Comparison of ENCODE assay signal across 14 cellular contexts in genomic region chr20:32191422-32191821, GRCh38. TPM values are rescaled to one million over a fixed set of nuclear protein-coding genes. Genes with fewer than 3 reads are reported as not detected.
DNase-seq lines count a peak whose midpoint lies in the region; ATAC-seq, FAIRE-seq and TF ChIP-seq lines count a peak whose summit lies in the region.
"Had no signal": no experiment of that assay in that cellular context is flagged by ENCODE, and none has a peak within 500 bp of the region (broad histone marks: within the 10 kb centered on the region; RNA-seq: fewer than 3 reads in every experiment).

No MANE protein-coding gene starts in this region.

- no peaks in the 10 kb centered on the region for H3K9me3 Mint-ChIP-seq in naive thymus-derived CD4-positive, alpha-beta T cell

- BruUV-seq in GM12878 (replicated peaks; lab: Mats Ljungman, UMichigan): no TSS peak

- intact Hi-C loops in GM12878 (cut with micrococcal nuclease; ENCODE audit: unreplicated experiment) (no loop called here), kidney (cut with DNase I) (no loop called here)
- intact Hi-C loops in naive thymus-derived CD4-positive, alpha-beta T cell (cut with micrococcal nuclease): no loop called here

- WGBS in GM12878 (ENCODE audit: insufficient coverage, insufficient replicate concordance, low lambda C conversion rate, missing lambda C conversion rate): 62% methylated on average over 3 of the region's 3 CpGs

- TF ChIP-seq CTCF in AG04450 (IDR thresholded peaks at IDR 0.05; ENCODE audit: low read depth, low read length) (no peak), GM12878 (IDR thresholded peaks at IDR 0.05 in 2 of 3, conservative IDR thresholded peaks at IDR 0.05 in 1 of 3; ENCODE audit: control insufficient read depth in 2 of 3, extremely low read depth in 1 of 3, insufficient read depth in 1 of 3, low read depth in 3 of 3, low read length in 3 of 3) (no peak), kidney (IDR thresholded peaks at IDR 0.05; ENCODE audit: borderline replicate concordance, extremely low read depth, insufficient read depth) (no peak)

- peak overlapping the region in 7 of 9 donors; percentile 56 to 92 (median 82) for H3K27ac Mint-ChIP-seq in naive thymus-derived CD4-positive, alpha-beta T cell
- H3K27ac Mint-ChIP-seq: B cell had no signal

- ATAC-seq in GM18505 (IDR thresholded peaks at IDR 0.05; ENCODE audit: unreplicated experiment) (no peak), GM12878 (peak; percentile 11; the same call in 2 of the 3 replicates)
- ATAC-seq in naive thymus-derived CD4-positive, alpha-beta T cell: no peak

- no peak for TF ChIP-seq RAD21 in GM12878 (IDR thresholded peaks at IDR 0.05; ENCODE audit: insufficient read depth, low read depth, low read length)

- no peaks in the 10 kb centered on the region for H3K27me3 Mint-ChIP-seq in naive thymus-derived CD4-positive, alpha-beta T cell

- no peak overlapping the region for H2AFZ ChIP-seq in GM12878 (ENCODE audit: control insufficient read depth, low read depth, low read length)

- no peak for TF ChIP-seq EP300 in GM12878 (IDR thresholded peaks at IDR 0.05; ENCODE audit: borderline replicate concordance in 1 of 2, control insufficient read depth in 1 of 2, low read depth in 2 of 2, low read length in 2 of 2)

- H3K4me1 ChIP-seq in GM12878 (ENCODE audit: control insufficient read depth, insufficient read depth, low read length) (no peaks in the 10 kb centered on the region), kidney (ENCODE audit: control insufficient read depth in 1 of 2, insufficient read depth in 1 of 2, low read depth in 1 of 2, low read length in 2 of 2) (peaks cover 6 to 22% of the 10 kb centered on the region in 2 donors), SJCRH30 (no peaks in the 10 kb centered on the region)
- peaks cover 10 to 18% of the 10 kb centered on the region in 2 donors for H3K4me1 ChIP-seq in naive thymus-derived CD4-positive, alpha-beta T cell (ENCODE audit: control insufficient read depth in 2 of 2, insufficient read depth in 2 of 2, low read length in 2 of 2)

- DNase-seq in AG04450 (ENCODE audit: low read depth, low spot score): no peak
- DNase-seq in GM12878 (ENCODE audit: low read depth, low spot score): no peak
- DNase-seq in naive thymus-derived CD4-positive, alpha-beta T cell: no peak
- no peak for DNase-seq in kidney
- DNase-seq in SJCRH30: no peak
- DNase-seq in activated CD4-positive, alpha-beta T cell treated with anti-CD3 and anti-CD28 coated beads for 48 hours: no peak
- no peak for DNase-seq in dermis blood vessel endothelial cell
- DNase-seq: activated CD4-positive, alpha-beta T cell treated with anti-CD3 and anti-CD28 coated beads, Interleukin-2, amount 50 U/mL, for 4 hours; DMS79 treated with DMSO at 0.1 percent for 48 hours; esophagus squamous epithelium; NCI-H2029; T-helper 9 cell had no signal

- no peaks in the 10 kb centered on the region; the same call in 1 of the 2 replicates for H4K20me1 ChIP-seq in GM12878 (ENCODE audit: control insufficient read depth, insufficient read depth)

- CTCF ChIA-PET in AG04450 (lab: Charles Lee): no interaction called here
- CTCF ChIA-PET in GM12878 (lab: Yijun Ruan, JAX): no interaction called here
- CTCF ChIA-PET in naive thymus-derived CD4-positive, alpha-beta T cell (lab: Charles Lee): no interaction called here

- H3K4me3 Mint-ChIP-seq in naive thymus-derived CD4-positive, alpha-beta T cell: peak overlapping the region in 8 of 10 donors; percentile 64 to 85 (median 82)

- SMC1A ChIA-PET in GM12878 (lab: Charles Lee; ENCODE audit: uncharacterized antibody, unreplicated experiment): interaction anchor here (1.4 kb wide), 1 partner anchor 10 kb away, joined by 5 read pairs; no protein-coding TSS in a partner anchor

- H3K79me2 ChIP-seq in GM12878 (ENCODE audit: control insufficient read depth, insufficient read depth, low read length): no peaks in the 10 kb centered on the region

- in situ Hi-C loops in GM12878 (cut with MboI): no loop called here

- POLR2A ChIA-PET in AG04450 (lab: Yijun Ruan, JAX) (no interaction called here), GM12878 (lab: Charles Lee) (interaction anchor here (0.6 kb wide), 1 partner anchor 328 kb away, joined by 5 read pairs; no protein-coding TSS in a partner anchor)
- POLR2A ChIA-PET in naive thymus-derived CD4-positive, alpha-beta T cell (lab: Charles Lee): interaction anchor here (0.6 kb wide), 1 partner anchor 63 kb away, joined by 3 read pairs; no protein-coding TSS in a partner anchor

- H3K36me3 ChIP-seq in GM12878 (ENCODE audit: control insufficient read depth in 2 of 2, insufficient read depth in 2 of 2, low read length in 1 of 2) (peaks cover 12 to 21% of the 10 kb centered on the region in 2 experiments), kidney (ENCODE audit: control insufficient read depth in 1 of 2, insufficient read depth in 2 of 2, low read length in 2 of 2) (peaks cover 9 to 15% of the 10 kb centered on the region in 2 donors), SJCRH30 (peaks cover 34% of the 10 kb centered on the region)
- peaks cover 0 to 20% (median 0%) of the 10 kb centered on the region in 3 experiments for H3K36me3 ChIP-seq in naive thymus-derived CD4-positive, alpha-beta T cell (ENCODE audit: control insufficient read depth in 2 of 3, insufficient read depth in 3 of 3, low read length in 3 of 3)

- H3K9me3 ChIP-seq in AG04450 (ENCODE audit: control insufficient read depth, insufficient read depth, low read length) (no peaks in the 10 kb centered on the region), GM12878 (replicated peaks; ENCODE audit: control insufficient read depth, insufficient read depth, low read length) (no peaks in the 10 kb centered on the region), kidney (ENCODE audit: control insufficient read depth in 1 of 2, low read length in 2 of 2) (no peaks in the 10 kb centered on the region), SJCRH30 (replicated peaks) (no peaks in the 10 kb centered on the region)
- H3K9me3 ChIP-seq in naive thymus-derived CD4-positive, alpha-beta T cell (ENCODE audit: control insufficient read depth in 2 of 3, low read length in 3 of 3): no peaks in the 10 kb centered on the region
- H3K9me3 ChIP-seq: esophagus squamous epithelium had no signal

- no peak overlapping the region for H3K4me2 ChIP-seq in GM12878 (ENCODE audit: control insufficient read depth, insufficient read depth)

- H3K9ac ChIP-seq in GM12878 (ENCODE audit: control insufficient read depth, insufficient read depth, low read length): no peak overlapping the region
- H3K9ac ChIP-seq in kidney (ENCODE audit: low read length in 2 of 2): no peak overlapping the region

- H3K4me1 Mint-ChIP-seq in naive thymus-derived CD4-positive, alpha-beta T cell: peaks cover 8 to 45% (median 24%) of the 10 kb centered on the region in 7 donors

- peaks cover 0 to 19% (median 4%) of the 10 kb centered on the region in 5 donors for H3K36me3 Mint-ChIP-seq in naive thymus-derived CD4-positive, alpha-beta T cell

- RAD21 ChIA-PET in GM12878 (lab: Charles Lee; ENCODE audit: unreplicated experiment): no interaction called here

- H3K27me3 ChIP-seq in AG04450 (ENCODE audit: control insufficient read depth, insufficient read depth, low read length) (no peaks in the 10 kb centered on the region), GM12878 (replicated peaks in 1 of 2; ENCODE audit: control insufficient read depth in 2 of 2, insufficient read depth in 2 of 2, low read length in 1 of 2) (no peaks in the 10 kb centered on the region), SJCRH30 (no peaks in the 10 kb centered on the region)
- no peaks in the 10 kb centered on the region for H3K27me3 ChIP-seq in naive thymus-derived CD4-positive, alpha-beta T cell (ENCODE audit: control insufficient read depth in 2 of 2, insufficient read depth in 2 of 2, low read length in 2 of 2)
- H3K27me3 ChIP-seq: esophagus squamous epithelium had no signal

- TF ChIP-seq POLR2A in GM18505 (IDR thresholded peaks at IDR 0.05; ENCODE audit: borderline replicate concordance, extremely low read depth, insufficient read depth, insufficient read length): peak; percentile 24
- TF ChIP-seq POLR2A in GM12878 (IDR thresholded peaks at IDR 0.05; ENCODE audit: low read depth, low read length): no peak

- H3K4me3 ChIP-seq in AG04450 (ENCODE audit: low read depth, low read length): no peak overlapping the region
- H3K4me3 ChIP-seq in GM12878: no peak overlapping the region
- H3K4me3 ChIP-seq in naive thymus-derived CD4-positive, alpha-beta T cell (ENCODE audit: low read length): no peak overlapping the region
- H3K4me3 ChIP-seq in kidney (ENCODE audit: low read length in 2 of 2): no peak overlapping the region
- no peak overlapping the region for H3K4me3 ChIP-seq in SJCRH30
- H3K4me3 ChIP-seq: esophagus squamous epithelium had no signal

- H3K27ac ChIP-seq in AG04450 (ENCODE audit: low read depth, low read length): peak overlapping the region; percentile 21
- no peak overlapping the region for H3K27ac ChIP-seq in GM12878 (ENCODE audit: control insufficient read depth, insufficient read depth)
- H3K27ac ChIP-seq in naive thymus-derived CD4-positive, alpha-beta T cell (ENCODE audit: low read depth, low read length): no peak overlapping the region
- no peak overlapping the region for H3K27ac ChIP-seq in kidney (ENCODE audit: low read depth in 2 of 2, low read length in 2 of 2)
- H3K27ac ChIP-seq in SJCRH30: no peak overlapping the region

- FAIRE-seq in GM12878 (lab: Jason Lieb, UNC): no peak
- FAIRE-seq in kidney (lab: Jason Lieb, UNC): no peak

RNA-seq across cellular contexts. Expression of gene PLAGL2, which starts 16.1 kb away (rescaled TPM):
- 5.9 and 8.9 TPM in 2 replicates for polyA plus RNA-seq in AG04450 (2011; rRNA removed)
- 10.1 and 12.8 TPM in 2 replicates for polyA minus RNA-seq in AG04450 (2011; rRNA and poly(A)+ RNA removed)
- 14.3 and 14.4 TPM in 2 replicates for total RNA-seq in GM12878 (2013; cell fraction: nucleolus; rRNA removed)
- total RNA-seq in GM12878 (2014; rRNA removed): 7.3 and 7.8 TPM in 2 replicates
- total RNA-seq in GM12878 (2014; rRNA removed; fragmentation: Illumina TruSeq; extraction: Trizol): 8.3 and 8.4 TPM in 2 replicates
- 29.7 and 31.7 TPM in 2 replicates for total RNA-seq in GM12878 (2021)
- 10.0 TPM for polyA plus RNA-seq in GM12878 (2011; ENCODE audit: low read depth)
- 4.5 and 7.4 TPM in 2 replicates for polyA plus RNA-seq in GM12878 (2011; rRNA removed)
- 12.2 and 16.8 TPM in 2 replicates for polyA plus RNA-seq in GM12878 (2011; cell fraction: cytosol; rRNA removed)
- polyA plus RNA-seq in GM12878 (2011; cell fraction: nucleus; rRNA removed): 9.1 and 11.8 TPM in 2 replicates
- 14.5 and 15.6 TPM in 2 replicates for polyA plus RNA-seq in GM12878 (2012)
- polyA plus RNA-seq in GM12878 (2014; fragmentation: Illumina TruSeq; extraction: Trizol): 31.0 and 32.3 TPM in 2 replicates
- 1 to 10 TPM; 4.4 to 7.3 TPM for polyA plus RNA-seq in GM12878 (2014; fragmentation: Nextera tagmentation; extraction: Ambion mirVana)
- polyA plus RNA-seq in GM12878 (2014; rRNA removed): 18.4 and 18.5 TPM in 2 replicates
- polyA plus RNA-seq in GM12878 (2016; fragmentation: Nextera tagmentation; extraction: Ambion mirVana): 10 to 100 TPM; 18.3 to 21.0 TPM
- polyA minus RNA-seq in GM12878 (2011; rRNA and poly(A)+ RNA removed): 11.8 and 13.9 TPM in 2 replicates
- polyA minus RNA-seq in GM12878 (2011; cell fraction: cytosol; rRNA and poly(A)+ RNA removed): 7.6 and 8.5 TPM in 2 replicates
- polyA minus RNA-seq in GM12878 (2011; cell fraction: nucleus; rRNA and poly(A)+ RNA removed): 5.7 and 10.1 TPM in 2 replicates
- total RNA-seq in naive thymus-derived CD4-positive, alpha-beta T cell: 10 to 100 TPM; 15.6 to 30.1 (median 17.6) TPM
- 1 to 10 TPM; 3.1 to 5.1 TPM for polyA plus RNA-seq in naive thymus-derived CD4-positive, alpha-beta T cell
- 9.2 TPM for total RNA-seq in kidney
- 3.8 TPM for polyA plus RNA-seq in kidney (ENCODE audit: insufficient read depth, low read depth, low replicate concordance)
- 19.7 and 21.5 TPM in 2 replicates for total RNA-seq in SJCRH30 (2014; rRNA removed; shearing (Covaris generic))
- total RNA-seq in dermis blood vessel endothelial cell: 2.6 and 4.1 TPM in 2 replicates

RNA-seq across cellular contexts. Expression of gene POFUT1, which starts 16.3 kb away (rescaled TPM):
- polyA plus RNA-seq in AG04450 (2011; rRNA removed) (40.2 and 43.6 TPM in 2 replicates), GM12878 (2011; rRNA removed) (11.3 and 15.1 TPM in 2 replicates), GM12878 (2014; fragmentation: Illumina TruSeq; extraction: Trizol) (24.1 and 25.1 TPM in 2 replicates), GM12878 (2014; fragmentation: Nextera tagmentation; extraction: Ambion mirVana) (1 to 10 TPM; 2.6 to 3.9 TPM), GM12878 (2014; rRNA removed) (19.3 and 19.8 TPM in 2 replicates), GM12878 (2016; fragmentation: Nextera tagmentation; extraction: Ambion mirVana) (10 to 100 TPM; 24.4 to 24.9 TPM), kidney (ENCODE audit: insufficient read depth, low read depth, low replicate concordance) (16.7 TPM)
- 32.3 and 36.1 TPM in 2 replicates for polyA minus RNA-seq in AG04450 (2011; rRNA and poly(A)+ RNA removed)
- total RNA-seq in GM12878 (2013; cell fraction: nucleolus; rRNA removed): 41.7 and 45.3 TPM in 2 replicates
- total RNA-seq in GM12878 (2014; rRNA removed) (23.1 and 24.0 TPM in 2 replicates), GM12878 (2014; rRNA removed; fragmentation: Illumina TruSeq; extraction: Trizol) (20.5 and 22.2 TPM in 2 replicates), GM12878 (2021) (30.5 and 33.4 TPM in 2 replicates), kidney (36.7 TPM), dermis blood vessel endothelial cell (35.2 and 49.7 TPM in 2 replicates)
- 8.4 TPM for polyA plus RNA-seq in GM12878 (2011; ENCODE audit: low read depth)
- 17.4 and 18.3 TPM in 2 replicates for polyA plus RNA-seq in GM12878 (2011; cell fraction: cytosol; rRNA removed)
- polyA plus RNA-seq in GM12878 (2011; cell fraction: nucleus; rRNA removed): 15.7 and 18.9 TPM in 2 replicates
- 10.4 and 11.9 TPM in 2 replicates for polyA plus RNA-seq in GM12878 (2012)
- 19.7 and 21.4 TPM in 2 replicates for polyA minus RNA-seq in GM12878 (2011; rRNA and poly(A)+ RNA removed)
- polyA minus RNA-seq in GM12878 (2011; cell fraction: cytosol; rRNA and poly(A)+ RNA removed): 6.5 and 6.7 TPM in 2 replicates
- polyA minus RNA-seq in GM12878 (2011; cell fraction: nucleus; rRNA and poly(A)+ RNA removed): 11.1 and 20.3 TPM in 2 replicates
- 10 to 100 TPM; 12.5 to 32.2 (median 19.7) TPM for total RNA-seq in naive thymus-derived CD4-positive, alpha-beta T cell
- polyA plus RNA-seq in naive thymus-derived CD4-positive, alpha-beta T cell: 10 to 100 TPM; 16.8 to 18.0 TPM
- total RNA-seq in SJCRH30 (2014; rRNA removed; shearing (Covaris generic)): 63.0 and 66.6 TPM in 2 replicates
